Comparison of ENCODE assay signal across 31 cellular contexts in the genomic region with DNA sequence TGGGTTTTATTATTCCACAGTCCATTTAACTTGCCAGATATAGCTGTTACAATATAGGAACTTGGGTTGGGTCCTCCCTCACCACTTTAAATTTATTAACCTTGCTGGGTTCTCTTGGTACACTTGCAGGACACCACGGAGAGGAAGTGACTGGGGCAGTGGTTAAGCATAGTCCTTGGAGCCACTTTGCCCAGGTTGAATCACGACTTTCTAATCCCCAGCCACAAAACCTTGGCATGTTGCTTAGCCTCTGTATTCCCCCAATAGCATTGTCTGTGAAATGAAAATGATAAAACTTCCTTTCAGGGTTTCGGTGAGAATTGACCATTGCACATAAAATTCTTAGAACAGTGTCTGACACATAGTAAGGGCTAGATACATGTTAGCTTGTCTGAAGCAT.
DNase-seq lines count a peak whose midpoint lies in the region; ATAC-seq and TF ChIP-seq lines count a peak whose summit lies in the region.
"Had no signal": no experiment of that assay in that cellular context is flagged by ENCODE, and none has a peak within 500 bp of the region (broad histone marks: within the 10 kb centered on the region; RNA-seq: fewer than 3 reads in every experiment).

No MANE protein-coding gene starts in this region.

- DNase-seq in HCT116 (ENCODE audit: low read depth, low spot score), result no peak
- peak; percentile 17 for DNase-seq in OCI-M1 (lab: John Stamatoyannopoulos, UW)
- DNase-seq in mammary epithelial cell, result peak; percentile 35
- DNase-seq in psoas muscle, result no peak
- no peak for DNase-seq in H9
- DNase-seq in occipital lobe (lab: John Stamatoyannopoulos, UW), result no peak
- DNase-seq in Peyer's patch, result no peak
- DNase-seq: activated CD8-positive, alpha-beta memory T cell treated with anti-CD3 and anti-CD28 coated beads, Interleukin-2, amount 10 ng/mL, durations not matched to agents 7 days and 5 days; activated T-cell treated with anti-CD3 and anti-CD28 coated beads, Interleukin-2, amount 50 U/mL, for 4 hours; body of pancreas; cerebellar nuclear complex; dermis blood vessel endothelial cell; foreskin melanocyte; GF-D8; HFFc6; MM.1S; natural killer cell; NCI-H1417; NCI-H2081; NCI-H2227 treated with DMSO at 0.1 percent for 48 hours; NCI-H69; retina; RPMI8226; stimulated activated naive CD8-positive, alpha-beta T cell treated with anti-CD3 and anti-CD28 coated beads, Interleukin-15, Interleukin-2, amounts not matched to agents 100 U/mL and 50 U/mL, for 24 hours; T1000 had no signal

- no peak overlapping the region for H3K4me3 Mint-ChIP-seq in H9
- H3K4me3 Mint-ChIP-seq: activated CD8-positive, alpha-beta memory T cell treated with anti-CD3 and anti-CD28 coated beads, Interleukin-2, amount 10 ng/mL, durations not matched to agents 7 days and 5 days; activated T-cell treated with anti-CD3 and anti-CD28 coated beads, Interleukin-2, amount 50 U/mL, for 4 hours; CD14-positive monocyte; HFFc6; natural killer cell; WTC11 had no signal

- in situ Hi-C loops in mammary epithelial cell (cut with MboI; ENCODE audit: low sequenced_read_pairs in 2 of 2), result no loop called here

- H3K9ac ChIP-seq in HCT116 (ENCODE audit: low read length) (no peak overlapping the region), mammary epithelial cell (ENCODE audit: insufficient read depth, low read length) (no peak overlapping the region), H9 (ENCODE audit: extremely low read depth, insufficient read length, low read length) (no peak overlapping the region)

- H3K9me3 ChIP-seq in HCT116 (ENCODE audit: control insufficient read depth in 1 of 2, insufficient read depth in 1 of 2, low read depth in 1 of 2, low read length in 2 of 2) (no peaks in the 10 kb centered on the region), mammary epithelial cell (replicated peaks; ENCODE audit: insufficient read depth, low read length) (no peaks in the 10 kb centered on the region), psoas muscle (no peaks in the 10 kb centered on the region), H9 (ENCODE audit: control insufficient read depth, low read depth, low read length) (no peaks in the 10 kb centered on the region), Peyer's patch (no peaks in the 10 kb centered on the region)
- H3K9me3 ChIP-seq: body of pancreas, esophagus muscularis mucosa, SJSA1 had no signal

- H3K27ac ChIP-seq in HCT116 (ENCODE audit: low read depth, low read length), result peak overlapping the region; percentile 92
- no peak overlapping the region for H3K27ac ChIP-seq in mammary epithelial cell (ENCODE audit: insufficient read depth, low read depth, low read length)
- H3K27ac ChIP-seq in psoas muscle, result peak overlapping the region; percentile 67
- H3K27ac ChIP-seq in H9 (ENCODE audit: insufficient read length, low read depth, low read length), result no peak overlapping the region
- H3K27ac ChIP-seq in Peyer's patch, result no peak overlapping the region
- H3K27ac ChIP-seq: body of pancreas, esophagus muscularis mucosa, SJSA1 had no signal

- no peak overlapping the region for H3K56ac ChIP-seq in H9 (ENCODE audit: insufficient read length, low read depth, low read length)

- no peaks in the 10 kb centered on the region for H3K9me2 ChIP-seq in HCT116 (ENCODE audit: insufficient read depth)

- H3K36me3 ChIP-seq in HCT116 (ENCODE audit: control insufficient read depth in 1 of 2, insufficient read depth in 2 of 2, low read length in 2 of 2), result no peaks in the 10 kb centered on the region
- peaks cover under 1% of the 10 kb centered on the region for H3K36me3 ChIP-seq in mammary epithelial cell (ENCODE audit: insufficient read depth, low read length)
- H3K36me3 ChIP-seq in psoas muscle (ENCODE audit: insufficient read depth in 1 of 2, low read depth in 1 of 2), result no peaks in the 10 kb centered on the region
- H3K36me3 ChIP-seq in Peyer's patch, result no peaks in the 10 kb centered on the region
- H3K36me3 ChIP-seq: esophagus muscularis mucosa, SJSA1 had no signal

- H3K18ac ChIP-seq in H9 (ENCODE audit: insufficient read length, low read depth, low read length), result no peak overlapping the region

- H4K20me1 ChIP-seq in HCT116 (ENCODE audit: insufficient read depth) (no peaks in the 10 kb centered on the region), mammary epithelial cell (ENCODE audit: insufficient read depth, low read length) (no peaks in the 10 kb centered on the region), H9 (ENCODE audit: control insufficient read depth, insufficient read depth, insufficient read length) (no peaks in the 10 kb centered on the region)

- H2BK120ac ChIP-seq in H9 (ENCODE audit: low read depth, low read length, poor library complexity, severe bottlenecking), result no peak overlapping the region

- H2AFZ ChIP-seq in HCT116 (ENCODE audit: low read depth, low read length, poor library complexity, severe bottlenecking) (no peak overlapping the region), mammary epithelial cell (ENCODE audit: low read depth, low read length) (no peak overlapping the region), H9 (ENCODE audit: low read length) (no peak overlapping the region)

- RAD21 ChIA-PET in HCT116 (lab: Charles Lee; ENCODE audit: low non-redundant PET in 1 of 2, low total read pairs in 2 of 2, uncharacterized antibody in 2 of 2, unreplicated experiment in 2 of 2), result interaction anchor here in 1 of 2 experiments (0.6 kb wide), 1 partner anchor 364 kb away, joined by 3 read pairs; no protein-coding TSS in a partner anchor

- no peak overlapping the region for H2BK12ac ChIP-seq in H9 (ENCODE audit: insufficient read length, low read depth, low read length)

- TF ChIP-seq CTCF in HCT116 (IDR thresholded peaks at IDR 0.05 in 2 of 3, conservative IDR thresholded peaks at IDR 0.05 in 1 of 3; ENCODE audit: borderline replicate concordance in 1 of 3, insufficient read depth in 1 of 3, low read depth in 2 of 3, low read length in 2 of 3) (no peak), mammary epithelial cell (conservative IDR thresholded peaks at IDR 0.05 in 1 of 2, IDR thresholded peaks at IDR 0.05 in 1 of 2; ENCODE audit: extremely low read depth in 1 of 2, insufficient read depth in 1 of 2, low read depth in 1 of 2, low read length in 2 of 2) (no peak), psoas muscle (IDR thresholded peaks at IDR 0.05) (no peak), H9 (conservative IDR thresholded peaks at IDR 0.05) (no peak), Peyer's patch (IDR thresholded peaks at IDR 0.05) (no peak)

- no peak overlapping the region for H2BK15ac ChIP-seq in H9 (ENCODE audit: low read depth, low read length)

- no peaks in the 10 kb centered on the region for H3K79me1 ChIP-seq in H9 (ENCODE audit: insufficient read depth, low read depth, low read length, poor library complexity, severe bottlenecking)

- no peak overlapping the region for H4K91ac ChIP-seq in H9 (ENCODE audit: insufficient read length, low read depth, low read length)

- H3K27me3 ChIP-seq in HCT116 (ENCODE audit: insufficient read depth, low read length) (no peaks in the 10 kb centered on the region), mammary epithelial cell (ENCODE audit: insufficient read depth, low read length) (no peaks in the 10 kb centered on the region), psoas muscle (ENCODE audit: insufficient read depth in 3 of 3, low read length in 2 of 3) (no peaks in the 10 kb centered on the region), H9 (ENCODE audit: insufficient read depth, low read length) (no peaks in the 10 kb centered on the region), Peyer's patch (no peaks in the 10 kb centered on the region)
- H3K27me3 ChIP-seq: body of pancreas, esophagus muscularis mucosa, SJSA1 had no signal

- H3K4me1 Mint-ChIP-seq in H9, result peaks cover 12 to 18% of the 10 kb centered on the region in 2 experiments
- H3K4me1 Mint-ChIP-seq: activated CD8-positive, alpha-beta memory T cell treated with anti-CD3 and anti-CD28 coated beads, Interleukin-2, amount 10 ng/mL, durations not matched to agents 7 days and 5 days; CD14-positive monocyte; natural killer cell had no signal

- no peak for TF ChIP-seq RAD21 in HCT116 (IDR thresholded peaks at IDR 0.05; ENCODE audit: low read depth)

- H3K27me3 Mint-ChIP-seq in H9 (ENCODE audit: low read depth), result no peaks in the 10 kb centered on the region

- intact Hi-C loops in HCT116 (cut with micrococcal nuclease) (no loop called here), mammary epithelial cell (cut with micrococcal nuclease) (no loop called here), psoas muscle (cut with DNase I) (loop anchor here in 1 of 2 donors (5.0 kb wide), 1 partner anchor 219 kb away; a partner anchor contains a TSS)

- no peak overlapping the region for H3T11ph ChIP-seq in H9 (ENCODE audit: low read length)

- H4K8ac ChIP-seq in H9 (replicated peaks; ENCODE audit: insufficient read length, low read depth, low read length), result no peak overlapping the region

- no peak overlapping the region for H3K14ac ChIP-seq in H9 (ENCODE audit: insufficient read depth, low read length)

- peak overlapping the region in 1 of 3 experiments; percentile 33; a peak in 1 of 7 replicates for H3K27ac Mint-ChIP-seq in H9
- H3K27ac Mint-ChIP-seq: activated CD8-positive, alpha-beta memory T cell treated with anti-CD3 and anti-CD28 coated beads, Interleukin-2, amount 10 ng/mL, durations not matched to agents 7 days and 5 days; CD14-positive monocyte; HFFc6; natural killer cell; WTC11 had no signal

- 70% methylated on average over 3 of the region's 3 CpGs for WGBS in mammary epithelial cell (ENCODE audit: low coverage, missing lambda C conversion rate)
- WGBS in psoas muscle, 3 donors, result 60 to 76% (median 73%) methylated on average over 3 of the region's 3 CpGs
- no CpG with 5 or more reads among the region's 3 CpGs for WGBS in H9 (ENCODE audit: extremely low coverage, insufficient read length, low lambda C conversion rate)

- H3K4me3 ChIP-seq in HCT116 (replicated peaks in 1 of 2; ENCODE audit: low read depth in 1 of 2, low read length in 2 of 2), result no peak overlapping the region
- H3K4me3 ChIP-seq in mammary epithelial cell (replicated peaks in 1 of 3; ENCODE audit: insufficient read depth in 1 of 3, low read depth in 2 of 3, low read length in 3 of 3), result no peak overlapping the region
- no peak overlapping the region for H3K4me3 ChIP-seq in psoas muscle
- H3K4me3 ChIP-seq in Peyer's patch, result no peak overlapping the region
- H3K4me3 ChIP-seq: body of pancreas, esophagus muscularis mucosa, SJSA1, smooth muscle cell had no signal

- no peak overlapping the region for H2AK5ac ChIP-seq in H9 (ENCODE audit: insufficient read length, low read length)

- TF ChIP-seq POLR2A in HCT116 (IDR thresholded peaks at IDR 0.05; ENCODE audit: borderline replicate concordance, extremely low read depth, insufficient read depth, insufficient read length), result no peak
- TF ChIP-seq POLR2A in Peyer's patch (IDR thresholded peaks at IDR 0.05), result no peak

- H3K9me3 Mint-ChIP-seq in H9, result no peaks in the 10 kb centered on the region
- H3K9me3 Mint-ChIP-seq: activated T-cell treated with anti-CD3 and anti-CD28 coated beads, Interleukin-2, amount 50 U/mL, for 4 hours had no signal

- no TSS peak for BruUV-seq in HCT116 (replicated peaks; lab: Mats Ljungman, UMichigan)
- BruUV-seq in mammary epithelial cell (replicated peaks; lab: Mats Ljungman, UMichigan), result no TSS peak

- CTCF ChIA-PET in HCT116 (lab: Charles Lee) (no interaction called here), mammary epithelial cell (lab: Charles Lee; ENCODE audit: low non-redundant PET) (no interaction called here)

- POLR2A ChIA-PET in HCT116 (lab: Charles Lee), result no interaction called here

- no peaks in the 10 kb centered on the region; a peak in 1 of 7 replicates for H3K36me3 Mint-ChIP-seq in H9 (ENCODE audit: insufficient read depth in 1 of 3, low read depth in 3 of 3)
- H3K36me3 Mint-ChIP-seq: activated CD8-positive, alpha-beta memory T cell treated with anti-CD3 and anti-CD28 coated beads, Interleukin-2, amount 10 ng/mL, durations not matched to agents 7 days and 5 days; CD14-positive monocyte; natural killer cell; WTC11 had no signal

- dilution Hi-C loops in mammary epithelial cell (cut with HindIII; ENCODE audit: low sequenced_read_pairs), result no loop called here

- H4K5ac ChIP-seq in H9 (ENCODE audit: insufficient read length, low read depth, low read length), result no peak overlapping the region

- H3K79me2 ChIP-seq in HCT116 (ENCODE audit: insufficient read depth, low read length), result peaks cover 4% of the 10 kb centered on the region; the same call in 1 of the 2 replicates
- H3K79me2 ChIP-seq in mammary epithelial cell (ENCODE audit: insufficient read depth, low read length), result no peaks in the 10 kb centered on the region
- H3K79me2 ChIP-seq in H9 (ENCODE audit: insufficient read depth, low read length), result no peaks in the 10 kb centered on the region

- H2BK5ac ChIP-seq in H9 (ENCODE audit: insufficient read length, low read length), result no peak overlapping the region

- no peak overlapping the region for H3K4ac ChIP-seq in H9 (ENCODE audit: low read depth, low read length)

- H3K4me1 ChIP-seq in HCT116 (ENCODE audit: control insufficient read depth in 1 of 2, insufficient read depth in 2 of 2, low read length in 2 of 2) (peaks cover 51 to 64% of the 10 kb centered on the region in 2 experiments), mammary epithelial cell (ENCODE audit: insufficient read depth, low read length) (peaks cover 29% of the 10 kb centered on the region), psoas muscle (peaks cover 19% of the 10 kb centered on the region), H9 (ENCODE audit: insufficient read depth, low read length) (no peaks in the 10 kb centered on the region; the same call in 1 of the 2 replicates), Peyer's patch (peaks cover 0 to 15% (median 1%) of the 10 kb centered on the region in 4 donors)
- H3K4me1 ChIP-seq: body of pancreas had no signal

- ATAC-seq in HCT116 (no peak), psoas muscle (peak; percentile 44 to 65 (median 52)), GM21528 (IDR thresholded peaks at IDR 0.05; ENCODE audit: low FRiP score, unreplicated experiment) (no peak)
- ATAC-seq: activated CD8-positive, alpha-beta memory T cell treated with anti-CD3 and anti-CD28 coated beads, Interleukin-2, amount 10 ng/mL, durations not matched to agents 7 days and 5 days; activated T-cell treated with anti-CD3 and anti-CD28 coated beads, Interleukin-2, amount 50 U/mL, for 4 hours; body of pancreas; natural killer cell; stimulated activated naive CD8-positive, alpha-beta T cell treated with anti-CD3 and anti-CD28 coated beads, Interleukin-15, Interleukin-2, amounts not matched to agents 100 U/mL and 50 U/mL, for 24 hours; WTC11 had no signal

- H3K23ac ChIP-seq in H9 (ENCODE audit: insufficient read length, low read depth, low read length), result no peak overlapping the region

- H3K23me2 ChIP-seq in H9 (ENCODE audit: insufficient read length, low read depth, low read length, poor library complexity, severe bottlenecking), result no peaks in the 10 kb centered on the region

- H3K4me2 ChIP-seq in HCT116 (ENCODE audit: low read length) (peak overlapping the region; percentile 6; the same call in 1 of the 2 replicates), mammary epithelial cell (ENCODE audit: insufficient read depth, low read depth, low read length) (no peak overlapping the region), H9 (ENCODE audit: insufficient read depth, insufficient read length, low read length) (no peak overlapping the region)
- H3K4me2 ChIP-seq: smooth muscle cell had no signal

- no peak overlapping the region for H2BK20ac ChIP-seq in H9 (ENCODE audit: low read depth, low read length, poor library complexity, severe bottlenecking)

Comparison
In these comparisons a context has a peak if more than half of its experiments do, and no peak if none do; other contexts are left out.
1. ATAC-seq: peak in psoas muscle (4 of 4); none in HCT116 (single experiment) and GM21528 (single experiment).
2. DNase-seq: peak in OCI-M1 (single experiment) and mammary epithelial cell (single experiment); none in HCT116 (single experiment), psoas muscle (0 of 2), H9 (single experiment), occipital lobe (single experiment) and Peyer's patch (0 of 3).
3. H3K27ac ChIP-seq: peak in HCT116 (single experiment) and psoas muscle (single experiment); none in mammary epithelial cell (single experiment), H9 (single experiment) and Peyer's patch (0 of 4).